Comparison of ENCODE assay signal across 1 cellular context in genomic region chr3:45689787-45690145, GRCh38.
TF ChIP-seq lines count a peak whose summit lies in the region.

No MANE protein-coding gene starts in this region.

TF ChIP-seq in HepG2, 621 proteins besides CTCF, POLR2A, EP300 and RAD21 (continued from another document and continues in another):
- TF ChIP-seq HMGXB3 (CRISPR knock-in tag; IDR thresholded peaks at IDR 0.05; ENCODE audit: borderline replicate concordance) (no peak), SCMH1 (CRISPR knock-in tag; IDR thresholded peaks at IDR 0.05; ENCODE audit: borderline replicate concordance) (no peak), FLYWCH1 (CRISPR knock-in tag; IDR thresholded peaks at IDR 0.05) (0 out of 2 replicates have a peak, but pooled peaks have one; percentile 14), SNAPC2 (CRISPR knock-in tag; IDR thresholded peaks at IDR 0.05) (no peak), ZNF570 (CRISPR knock-in tag; IDR thresholded peaks at IDR 0.05; ENCODE audit: borderline replicate concordance) (no peak), THYN1 (CRISPR knock-in tag; IDR thresholded peaks at IDR 0.05; ENCODE audit: borderline replicate concordance, low read depth) (0 out of 2 replicates have a peak, but pooled peaks have one; percentile 52), MTERF4 (CRISPR knock-in tag; IDR thresholded peaks at IDR 0.05) (no peak), ZNF205 (CRISPR knock-in tag; IDR thresholded peaks at IDR 0.05) (no peak), ZNF503 (CRISPR knock-in tag; IDR thresholded peaks at IDR 0.05) (no peak), ZNF138 (CRISPR knock-in tag; IDR thresholded peaks at IDR 0.05; ENCODE audit: low read depth) (no peak), MLXIP (CRISPR knock-in tag; IDR thresholded peaks at IDR 0.05; ENCODE audit: borderline replicate concordance) (no peak), HOXA9 (CRISPR knock-in tag; IDR thresholded peaks at IDR 0.05; ENCODE audit: borderline replicate concordance) (no peak), ZFP1 (CRISPR knock-in tag; IDR thresholded peaks at IDR 0.05) (no peak), HDAC6 (IDR thresholded peaks at IDR 0.05; ENCODE audit: low read depth, low read length) (no peak), SMYD3 (CRISPR knock-in tag; IDR thresholded peaks at IDR 0.05) (0 out of 2 replicates have a peak, but pooled peaks have one; percentile 1), TFE3 (CRISPR knock-in tag; IDR thresholded peaks at IDR 0.05) (no peak), ZNF629 (CRISPR knock-in tag; conservative IDR thresholded peaks at IDR 0.05) (no peak), ZNF232 (CRISPR knock-in tag; IDR thresholded peaks at IDR 0.05; ENCODE audit: borderline replicate concordance) (0 out of 2 replicates have a peak, but pooled peaks have one; percentile 12), BRF2 (CRISPR knock-in tag; IDR thresholded peaks at IDR 0.05) (no peak), ZNF879 (CRISPR knock-in tag; IDR thresholded peaks at IDR 0.05) (no peak), TRIM24 (CRISPR knock-in tag; IDR thresholded peaks at IDR 0.05) (no peak), HOXA5 (CRISPR knock-in tag; IDR thresholded peaks at IDR 0.05) (no peak), E2F1 (CRISPR knock-in tag; IDR thresholded peaks at IDR 0.05) (no peak), ZNF619 (CRISPR knock-in tag; IDR thresholded peaks at IDR 0.05) (no peak), SNAPC4 (CRISPR knock-in tag; IDR thresholded peaks at IDR 0.05) (no peak), ZNF720 (CRISPR knock-in tag; IDR thresholded peaks at IDR 0.05) (no peak), ZFP62 (CRISPR knock-in tag; IDR thresholded peaks at IDR 0.05) (no peak), TRAFD1 (CRISPR knock-in tag; IDR thresholded peaks at IDR 0.05; ENCODE audit: borderline replicate concordance) (no peak), HOXD1 (CRISPR knock-in tag; IDR thresholded peaks at IDR 0.05) (no peak), ZNF83 (CRISPR knock-in tag; IDR thresholded peaks at IDR 0.05; ENCODE audit: borderline replicate concordance) (no peak), FOSL2 (CRISPR knock-in tag; IDR thresholded peaks at IDR 0.05) (no peak), ZNF326 (CRISPR knock-in tag; IDR thresholded peaks at IDR 0.05; ENCODE audit: borderline replicate concordance) (no peak), ZNF446 (CRISPR knock-in tag; IDR thresholded peaks at IDR 0.05) (no peak)
